ENCODE assay signal across 26 cellular contexts in the genomic region with DNA sequence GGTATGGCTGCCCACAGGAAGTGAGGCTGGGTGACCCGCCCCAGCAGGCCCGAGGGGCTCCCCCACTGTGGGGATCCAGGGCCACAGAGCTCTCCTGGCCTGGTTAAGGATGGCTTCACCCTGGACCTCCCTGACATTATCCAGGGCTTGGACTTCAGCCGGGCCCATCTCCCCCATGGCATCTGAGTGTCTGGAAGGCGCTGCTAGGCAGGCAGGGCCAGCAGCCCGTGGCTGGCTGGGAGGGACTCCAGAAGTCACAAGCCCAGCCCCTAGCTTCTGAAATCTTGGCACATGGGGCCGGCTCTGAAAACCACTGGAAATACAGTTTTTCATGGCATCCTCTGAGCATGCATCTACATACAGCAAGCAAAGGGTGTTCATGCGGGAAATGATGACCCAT. TPM values are rescaled to one million over a fixed set of nuclear protein-coding genes. Genes with fewer than 3 reads are reported as not detected.
DNase-seq lines count a peak whose midpoint lies in the region; ATAC-seq and TF ChIP-seq lines count a peak whose summit lies in the region.
"Had no signal": no experiment of that assay in that cellular context is flagged by ENCODE, and none has a peak within 500 bp of the region (broad histone marks: within the 10 kb centered on the region; RNA-seq: fewer than 3 reads in every experiment).

No MANE protein-coding gene starts in this region.

- H3K9me3 ChIP-seq in body of pancreas (no peaks in the 10 kb centered on the region), right cardiac atrium (ENCODE audit: control insufficient read depth, low read length) (no peaks in the 10 kb centered on the region), transverse colon (peaks cover 0 to 3% of the 10 kb centered on the region in 2 donors)
- H3K9me3 ChIP-seq: colonic mucosa, mucosa of descending colon had no signal

- H3K27ac Mint-ChIP-seq in activated T-cell treated with anti-CD3 and anti-CD28 coated beads, Interleukin-2, amount 50 U/mL, for 24 hours: no peak overlapping the region
- H3K27ac Mint-ChIP-seq: activated T-helper 1 cell treated with anti-CD3 and anti-CD28 coated beads, Interleukin-12 subunit alpha, Interleukin-12 subunit beta, Interleukin-2, Interleukin-4 antibody, amounts not matched to agents 30 ng/mL and 10 ng/mL and 1 ng/mL, durations not matched to agents 14 hours and 24 hours and 36 hours; CD14-positive monocyte; nephron progenitor cell; stimulated activated naive CD8-positive, alpha-beta T cell treated with anti-CD3 and anti-CD28 coated beads, Interleukin-15, amount 100 ng/mL, for 72 hours had no signal

- H3K4me1 Mint-ChIP-seq in activated T-cell treated with anti-CD3 and anti-CD28 coated beads, Interleukin-2, amount 50 U/mL, for 24 hours (ENCODE audit: low read depth): no peaks in the 10 kb centered on the region
- H3K4me1 Mint-ChIP-seq: stimulated activated naive CD8-positive, alpha-beta T cell treated with anti-CD3 and anti-CD28 coated beads, Interleukin-15, amount 100 ng/mL, for 72 hours had no signal

- peak in 2 of 4 donors; percentile 30 to 34 for DNase-seq in body of pancreas
- DNase-seq in right cardiac atrium: peak in 2 of 3 donors; percentile 68 to 85
- DNase-seq in sciatic nerve (ENCODE audit: low spot score): no peak
- no peak for DNase-seq in transverse colon
- DNase-seq in activated T-cell treated with anti-CD3 and anti-CD28 coated beads, Interleukin-2, amount 50 U/mL, for 24 hours: no peak
- no peak for DNase-seq in NCI-H1930 (lab: John Stamatoyannopoulos, UW)
- DNase-seq in Kasumi-1 (lab: John Stamatoyannopoulos, UW): no peak
- DNase-seq: activated CD4-positive, CD25-positive, alpha-beta regulatory T cell; activated naive CD4-positive, alpha-beta T cell treated with anti-CD3 and anti-CD28 coated beads, Interleukin-2, amount 50 U/mL, for 16 hours; amygdala; DND-41; KG1; NCI-H1417 treated with DMSO at 0.1 percent for 48 hours; NCI-H2081 treated with DMSO at 0.1 percent for 48 hours; NCI-H345; NCI-H774; nephron progenitor cell; stimulated activated naive CD8-positive, alpha-beta T cell treated with anti-CD3 and anti-CD28 coated beads, Interleukin-15, amount 100 ng/mL, for 72 hours; T-helper 1 cell had no signal

- H3K9me3 Mint-ChIP-seq in activated T-cell treated with anti-CD3 and anti-CD28 coated beads, Interleukin-2, amount 50 U/mL, for 24 hours: peaks cover 6% of the 10 kb centered on the region
- H3K9me3 Mint-ChIP-seq: activated T-helper 1 cell treated with anti-CD3 and anti-CD28 coated beads, Interleukin-12 subunit alpha, Interleukin-12 subunit beta, Interleukin-2, Interleukin-4 antibody, amounts not matched to agents 30 ng/mL and 10 ng/mL and 1 ng/mL, durations not matched to agents 14 hours and 24 hours and 36 hours had no signal

- ATAC-seq in body of pancreas: peak; percentile 28
- ATAC-seq in right cardiac atrium: peak; percentile 49 to 61
- ATAC-seq in sciatic nerve: peak; percentile 54
- ATAC-seq: esophagus mucosa; stimulated activated naive CD8-positive, alpha-beta T cell treated with anti-CD3 and anti-CD28 coated beads, Interleukin-15, amount 100 ng/mL, for 72 hours had no signal

- H3K27ac ChIP-seq in body of pancreas (peak overlapping the region in 3 of 4 donors; percentile 13 to 44 (median 27)), right cardiac atrium (ENCODE audit: low read length) (peak overlapping the region; percentile 74), transverse colon (peak overlapping the region in 3 of 4 donors; percentile 6 to 25 (median 16))
- H3K27ac ChIP-seq: colonic mucosa had no signal

- in situ Hi-C loops in transverse colon (cut with MboI; ENCODE audit: low pct_ligation_motif_present in 1 of 4, low pct_unique_long_range_greater_than_20kb in 1 of 4, low sequenced_read_pairs in 3 of 4): no loop called here

- no peaks in the 10 kb centered on the region for H3K27me3 Mint-ChIP-seq in activated T-cell treated with anti-CD3 and anti-CD28 coated beads, Interleukin-2, amount 50 U/mL, for 24 hours
- H3K27me3 Mint-ChIP-seq: stimulated activated naive CD8-positive, alpha-beta T cell treated with anti-CD3 and anti-CD28 coated beads, Interleukin-15, amount 100 ng/mL, for 72 hours had no signal

- H3K27me3 ChIP-seq in body of pancreas: no peaks in the 10 kb centered on the region
- H3K27me3 ChIP-seq in right cardiac atrium (ENCODE audit: control insufficient read depth, insufficient read depth): no peaks in the 10 kb centered on the region
- no peaks in the 10 kb centered on the region for H3K27me3 ChIP-seq in transverse colon
- H3K27me3 ChIP-seq: breast epithelium, colonic mucosa had no signal

- TF ChIP-seq POLR2A in body of pancreas (IDR thresholded peaks at IDR 0.05) (no peak), transverse colon (IDR thresholded peaks at IDR 0.05) (no peak)

- TF ChIP-seq CTCF in body of pancreas (IDR thresholded peaks at IDR 0.05) (no peak), transverse colon (IDR thresholded peaks at IDR 0.05) (no peak)

- H3K4me1 ChIP-seq in body of pancreas (peaks cover 20% of the 10 kb centered on the region), right cardiac atrium (ENCODE audit: control insufficient read depth, insufficient read depth, low read length) (peaks cover 7% of the 10 kb centered on the region), transverse colon (peaks cover 0 to 11% (median 0%) of the 10 kb centered on the region in 4 donors)
- H3K4me1 ChIP-seq: colonic mucosa had no signal

- TF ChIP-seq EP300 in transverse colon (IDR thresholded peaks at IDR 0.05; ENCODE audit: low read depth): no peak

- intact Hi-C loops in body of pancreas (cut with DNase I): no loop called here
- intact Hi-C loops in right cardiac atrium (cut with DNase I): no loop called here
- intact Hi-C loops in sciatic nerve (cut with DNase I): no loop called here
- intact Hi-C loops in transverse colon (cut with DNase I; ENCODE audit: low total_unique reads): loop anchor here (5.0 kb wide), 1 partner anchor 823 kb away; no protein-coding TSS in a partner anchor

- H3K36me3 Mint-ChIP-seq in activated T-cell treated with anti-CD3 and anti-CD28 coated beads, Interleukin-2, amount 50 U/mL, for 24 hours (ENCODE audit: low read depth): no peaks in the 10 kb centered on the region
- H3K36me3 Mint-ChIP-seq: CD14-positive monocyte had no signal

- no peak overlapping the region for H3K4me3 Mint-ChIP-seq in activated T-cell treated with anti-CD3 and anti-CD28 coated beads, Interleukin-2, amount 50 U/mL, for 24 hours
- H3K4me3 Mint-ChIP-seq: activated T-helper 1 cell treated with anti-CD3 and anti-CD28 coated beads, Interleukin-12 subunit alpha, Interleukin-12 subunit beta, Interleukin-2, Interleukin-4 antibody, amounts not matched to agents 30 ng/mL and 10 ng/mL and 1 ng/mL, durations not matched to agents 14 hours and 24 hours and 36 hours; CD14-positive monocyte; nephron progenitor cell; stimulated activated naive CD8-positive, alpha-beta T cell treated with anti-CD3 and anti-CD28 coated beads, Interleukin-15, amount 100 ng/mL, for 72 hours had no signal

- 54 to 68% methylated on average over 2 to 7 of the region's 7 CpGs for WGBS in body of pancreas, 2 donors
- 53% methylated on average over 7 of the region's 7 CpGs for WGBS in right cardiac atrium
- 58% methylated on average over 7 of the region's 7 CpGs; no CpG with 5 or more reads in 1 of the 2 donors for WGBS in transverse colon (ENCODE audit: low coverage in 1 of 2), 2 donors

- H3K4me3 ChIP-seq in body of pancreas: no peak overlapping the region
- no peak overlapping the region for H3K4me3 ChIP-seq in right cardiac atrium (ENCODE audit: low read length)
- no peak overlapping the region for H3K4me3 ChIP-seq in transverse colon
- H3K4me3 ChIP-seq: breast epithelium, colonic mucosa, lung, mucosa of descending colon had no signal

- no peaks in the 10 kb centered on the region for H3K36me3 ChIP-seq in body of pancreas (replicated peaks in 1 of 2; ENCODE audit: insufficient read depth in 1 of 2, low read depth in 2 of 2)
- no peaks in the 10 kb centered on the region for H3K36me3 ChIP-seq in transverse colon
- H3K36me3 ChIP-seq: breast epithelium, colonic mucosa had no signal

RNA-seq across cellular contexts. Expression of a gene that starts 42.2 kb away (rescaled TPM):
- 1 to 10 TPM; 1.3 to 2.0 TPM for total RNA-seq in body of pancreas
- under 1 TPM in 1 of 4 donors, not detected in 3; 0.17 TPM for total RNA-seq in right cardiac atrium
- 0.34 TPM for polyA plus RNA-seq in right cardiac atrium
- total RNA-seq in sciatic nerve: 1.6 TPM
- total RNA-seq in transverse colon: 1 to 10 TPM in 3 of 4 donors, not detected in 1; 1.2 to 2.9 (median 1.4) TPM
- total RNA-seq: activated T-helper 1 cell treated with anti-CD3 and anti-CD28 coated beads, Interleukin-12 subunit alpha, Interleukin-12 subunit beta, Interleukin-2, Interleukin-4 antibody, amounts not matched to agents 30 ng/mL and 10 ng/mL and 1 ng/mL, durations not matched to agents 14 hours and 24 hours and 36 hours had no signal
- polyA plus RNA-seq: CD14-positive monocyte had no signal

Comparison
In these comparisons a context has a peak if more than half of its experiments do, and no peak if none do; other contexts are left out.
1. DNase-seq: peak in right cardiac atrium (2 of 3); none in sciatic nerve (single experiment), transverse colon (single experiment), activated T-cell treated with anti-CD3 and anti-CD28 coated beads, Interleukin-2, amount 50 U/mL, for 24 hours (single experiment), NCI-H1930 (0 of 2) and Kasumi-1 (0 of 2).
2. H3K27ac ChIP-seq: peak in every context shown above with its lines; median percentile 74 in right cardiac atrium; 27 in body of pancreas; 16 in transverse colon.
3. Peak in every context shown above with its lines, with median percentiles within 50 percentile points of each other: ATAC-seq.